8 cellular contexts compared by ENCODE assay signal in genomic region chr7:26365077-26365896, GRCh38.
DNase-seq lines count a peak whose midpoint lies in the region; ATAC-seq and TF ChIP-seq lines count a peak whose summit lies in the region.

No MANE protein-coding gene starts in this region.

- 26 to 36% (median 30%) methylated on average over 13 of the region's 13 CpGs for WGBS in stomach, 5 donors

- CTCF ChIA-PET in CD4-positive, alpha-beta T cell (lab: Charles Lee) = interaction anchor here (0.7 to 5.3 kb wide), 24 partner anchors 9 to 1271 kb away, joined by 3 to 47 read pairs (median 4); partner anchors contain the start of gene SNX10

- TF ChIP-seq POLR2A in stomach (IDR thresholded peaks at IDR 0.05) = no peak

- no peak overlapping the region for H3K27ac ChIP-seq in CD4-positive, alpha-beta T cell (ENCODE audit: low read depth, low read length)
- no peak overlapping the region for H3K27ac ChIP-seq in coronary artery
- H3K27ac ChIP-seq in lower lobe of right lung = no peak overlapping the region
- no peak overlapping the region for H3K27ac ChIP-seq in stomach

- H3K4me3 Mint-ChIP-seq in CD4-positive, alpha-beta T cell = no peak overlapping the region

- H3K27me3 ChIP-seq in CD4-positive, alpha-beta T cell (ENCODE audit: control insufficient read depth, insufficient read depth, low read length) = no peaks in the 10 kb centered on the region
- H3K27me3 ChIP-seq in lower lobe of right lung (ENCODE audit: low read depth) (no peaks in the 10 kb centered on the region), stomach (peaks cover 0 to 46% (median 0%) of the 10 kb centered on the region in 3 donors)

- H3K36me3 ChIP-seq in lower lobe of right lung (peaks cover 4% of the 10 kb centered on the region), stomach (no peaks in the 10 kb centered on the region)

- peaks cover 13% of the 10 kb centered on the region for H3K36me3 Mint-ChIP-seq in CD4-positive, alpha-beta T cell (ENCODE audit: low read depth)

- peaks cover 13% of the 10 kb centered on the region for H3K4me1 Mint-ChIP-seq in CD4-positive, alpha-beta T cell (ENCODE audit: low read depth)

- peak; percentile 16 to 50 (median 26) for DNase-seq in CD4-positive, alpha-beta T cell
- DNase-seq in NCI-H226 (peak; percentile 58), coronary artery (ENCODE audit: low spot score) (no peak), lower lobe of right lung (peak; percentile 51), stomach (peak; percentile 41)

- peaks cover 14% of the 10 kb centered on the region for H3K4me1 ChIP-seq in lower lobe of right lung
- H3K4me1 ChIP-seq in stomach = peaks cover 0 to 30% (median 11%) of the 10 kb centered on the region in 4 donors

- H3K9me3 Mint-ChIP-seq in CD4-positive, alpha-beta T cell = no peaks in the 10 kb centered on the region

- intact Hi-C loops in CD4-positive, alpha-beta T cell (cut with DNase I, micrococcal nuclease) = loop anchor here (1.0 to 5.0 kb wide), 11 partner anchors 73 to 973 kb away; partner anchors contain the start of gene SNX10 (in 1 of the 2)
- intact Hi-C loops in lower lobe of right lung (cut with DNase I) (loop anchor here (5.0 kb wide), 1 partner anchor 468 kb away; no protein-coding TSS in a partner anchor), stomach (cut with DNase I; ENCODE audit: low total_unique reads) (loop anchor here (5.0 kb wide), 3 partner anchors 302 to 797 kb away; no protein-coding TSS in a partner anchor)

- no peaks in the 10 kb centered on the region for H3K9me3 ChIP-seq in CD4-positive, alpha-beta T cell (ENCODE audit: control insufficient read depth, low read length)
- H3K9me3 ChIP-seq in lower lobe of right lung = no peaks in the 10 kb centered on the region
- no peaks in the 10 kb centered on the region for H3K9me3 ChIP-seq in stomach

- H3K4me3 ChIP-seq in WI38 (ENCODE audit: low read depth, low read length) (no peak overlapping the region), coronary artery (no peak overlapping the region), lower lobe of right lung (no peak overlapping the region), stomach (no peak overlapping the region)

- TF ChIP-seq CTCF in CD4-positive, alpha-beta T cell (IDR thresholded peaks at IDR 0.05) = peak; percentile 83
- peak; percentile 43 for TF ChIP-seq CTCF in WI38 (IDR thresholded peaks at IDR 0.05; ENCODE audit: low read depth, low read length)
- TF ChIP-seq CTCF in coronary artery (IDR thresholded peaks at IDR 0.05) = peak; percentile 54
- peak; percentile 80 for TF ChIP-seq CTCF in lower lobe of right lung (IDR thresholded peaks at IDR 0.05)
- peak in 5 of 7 experiments; percentile 43 to 86 (median 74) for TF ChIP-seq CTCF in stomach (IDR thresholded peaks at IDR 0.05)

- ATAC-seq in CD4-positive, alpha-beta T cell (ENCODE audit: poor library complexity) = peak; percentile 86
- peak; percentile 90 for ATAC-seq in GM19035 (IDR thresholded peaks at IDR 0.05; ENCODE audit: unreplicated experiment)
- ATAC-seq in HG03280 (IDR thresholded peaks at IDR 0.05; ENCODE audit: unreplicated experiment) = peak; percentile 89
- peak; percentile 83 to 89 for ATAC-seq in lower lobe of right lung

- POLR2A ChIA-PET in CD4-positive, alpha-beta T cell (lab: Charles Lee) = interaction anchor here (0.6 to 2.4 kb wide), 10 partner anchors 9 to 472 kb away, joined by 3 to 20 read pairs (median 4); partner anchors contain the start of genes CBX3 and HNRNPA2B1

- TF ChIP-seq EP300 in stomach (IDR thresholded peaks at IDR 0.05) = no peak

- no peaks in the 10 kb centered on the region for H3K27me3 Mint-ChIP-seq in CD4-positive, alpha-beta T cell

- H3K27ac Mint-ChIP-seq in CD4-positive, alpha-beta T cell = no peak overlapping the region
